28 cellular contexts compared by ENCODE assay signal in the genomic region with DNA sequence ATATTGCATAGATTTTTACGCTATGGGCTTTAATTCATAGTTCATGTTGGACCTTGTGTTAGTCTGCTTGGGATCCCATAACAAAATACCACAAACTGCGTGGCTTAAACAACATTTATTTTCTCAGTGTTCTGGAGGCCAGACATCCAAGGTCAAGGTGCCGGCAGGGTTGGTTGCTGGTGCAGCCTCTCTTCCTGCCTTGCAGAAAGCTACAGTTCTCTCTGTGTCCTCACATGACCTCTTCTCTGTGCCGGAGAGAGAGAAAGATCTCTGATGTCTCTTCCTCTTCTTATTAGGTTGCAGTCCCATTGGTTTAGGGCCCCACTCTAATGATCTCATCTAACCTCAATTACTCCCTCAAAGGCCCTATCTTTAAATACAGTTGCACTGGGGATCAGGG.
"Had no signal": no experiment of that assay in that cellular context is flagged by ENCODE, and none has a peak within 500 bp of the region (broad histone marks: within the 10 kb centered on the region; RNA-seq: fewer than 3 reads in every experiment).

No MANE protein-coding gene starts in this region.

- H3K36me3 ChIP-seq: ascending aorta, cardiac muscle cell, SJSA1 had no signal

- H3K4me3 ChIP-seq: ascending aorta, cardiac muscle cell, SJSA1 had no signal

- H3K27me3 ChIP-seq: ascending aorta, cardiac muscle cell, SJSA1 had no signal

- H3K9me3 ChIP-seq: ascending aorta, SJSA1 had no signal

- H3K4me1 ChIP-seq: ascending aorta, SJSA1 had no signal

- DNase-seq: activated B cell treated with CpG ODN at 0.5 μM for 24 hours; activated CD4-positive, alpha-beta T cell treated with anti-CD3 and anti-CD28 coated beads for 1 hour; activated CD4-positive, alpha-beta T cell treated with anti-CD3 and anti-CD28 coated beads, Interleukin-2, amount 10 ng/mL, durations not matched to agents 24 days and 14 days; activated CD4-positive, alpha-beta T cell treated with anti-CD3 and anti-CD28 coated beads, Interleukin-2, amount 50 U/mL, for 48 hours; activated CD8-positive, alpha-beta memory T cell treated with anti-CD3 and anti-CD28 coated beads, Interleukin-2, amount 10 ng/mL, durations not matched to agents 7 days and 5 days; activated effector memory CD4-positive, alpha-beta T cell treated with Interleukin-2 at 50 U/mL for 16 hours; activated naive CD4-positive, alpha-beta T cell treated with Interleukin-2 at 50 U/mL for 16 hours; activated naive CD8-positive, alpha-beta T cell treated with anti-CD3 and anti-CD28 coated beads, Interleukin-2, amount 50 U/mL, for 24 hours; activated T-cell treated with anti-CD3 and anti-CD28 coated beads, Interleukin-2, amount 50 U/mL, for 24 hours; amniotic stem cell; KBM-7; NCI-H1048; NCI-H1930; NCI-H2171; NCI-H226; NCI-H526 treated with DMSO at 0.1 percent for 48 hours; NCI-H82; Right ventricle myocardium superior; RPMI8226; T-cell; T-helper 2 cell; T1000 had no signal

- H3K27ac ChIP-seq: ascending aorta, cardiac muscle cell, SJSA1 had no signal

- ATAC-seq: activated CD8-positive, alpha-beta memory T cell treated with anti-CD3 and anti-CD28 coated beads, Interleukin-2, amount 10 ng/mL, durations not matched to agents 7 days and 5 days; activated naive CD4-positive, alpha-beta T cell treated with anti-CD3 and anti-CD28 coated beads, Interleukin-2, amount 50 U/mL, for 72 hours; activated naive CD8-positive, alpha-beta T cell treated with anti-CD3 and anti-CD28 coated beads, Interleukin-2, amount 50 U/mL, for 24 hours; Panc1; SK-N-SH treated with all-trans-retinoic acid at 6 μM for 48 hours; T-cell had no signal
